In the genomic region with DNA sequence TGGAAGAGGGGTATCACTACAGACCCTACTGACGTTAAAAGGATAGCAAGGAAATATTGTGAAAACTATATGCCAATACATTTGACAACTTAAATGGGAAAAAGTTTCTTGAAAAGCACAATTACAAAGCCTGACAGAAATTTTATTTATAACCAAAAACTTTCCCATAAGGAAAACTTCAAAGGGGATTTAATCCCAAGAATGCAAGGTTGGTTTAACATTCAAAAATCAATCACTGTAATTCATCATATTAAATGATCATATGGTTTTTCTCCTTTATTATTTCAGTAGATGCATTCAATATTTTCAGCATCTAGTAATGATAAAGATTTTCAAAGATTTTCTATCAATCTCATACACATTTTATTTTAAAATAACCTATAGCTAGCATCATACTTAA, we compare ENCODE assay signal across 27 cellular contexts.
"Had no signal": no experiment of that assay in that cellular context is flagged by ENCODE, and none has a peak within 500 bp of the region (broad histone marks: within the 10 kb centered on the region; RNA-seq: fewer than 3 reads in every experiment).

No MANE protein-coding gene starts in this region.

- DNase-seq: activated CD4-positive, alpha-beta T cell treated with anti-CD3 and anti-CD28 coated beads for 36 hours; activated CD4-positive, alpha-beta T cell treated with anti-CD3 and anti-CD28 coated beads, Interleukin-2, amount 10 ng/mL, durations not matched to agents 24 days and 14 days; activated CD4-positive, CD25-positive, alpha-beta regulatory T cell; activated CD4-positive, CD25-positive, alpha-beta regulatory T cell treated with anti-CD3 and anti-CD28 coated beads, Interleukin-2, amount 50 U/mL, for 72 hours; activated CD8-positive, alpha-beta memory T cell treated with anti-CD3 and anti-CD28 coated beads for 24 hours; activated CD8-positive, alpha-beta T cell treated with anti-CD3 and anti-CD28 coated beads for 36 hours; activated effector memory CD4-positive, alpha-beta T cell treated with Interleukin-2 at 50 U/mL for 16 hours; activated gamma-delta T cell treated with Interleukin-2 at 50 U/mL for 16 hours; activated naive CD4-positive, alpha-beta T cell treated with anti-CD3 and anti-CD28 coated beads for 36 hours; activated T-cell treated with anti-CD3 and anti-CD28 coated beads, Interleukin-2, amount 50 U/mL, for 4 hours; amniotic stem cell; anterior cingulate cortex; brain microvascular endothelial cell; dorsolateral prefrontal cortex; effector memory CD4-positive, alpha-beta T cell; endodermal cell; foreskin fibroblast; head of caudate nucleus; T-helper 1 cell; T-helper 2 cell had no signal

- H3K4me3 ChIP-seq: coronary artery, dorsolateral prefrontal cortex had no signal

- H3K27ac ChIP-seq: brain microvascular endothelial cell, coronary artery, dorsolateral prefrontal cortex had no signal

- H3K9me3 Mint-ChIP-seq: activated T-helper 17 cell treated with anti-CD3 and anti-CD28 coated beads, Interleukin-2, amount 50 U/mL, for 72 hours had no signal

- FAIRE-seq: astrocyte, bronchial epithelial cell had no signal

- H3K27me3 Mint-ChIP-seq: activated CD4-positive, alpha-beta T cell treated with anti-CD3 and anti-CD28 coated beads for 36 hours; activated CD4-positive, alpha-beta T cell treated with anti-CD3 and anti-CD28 coated beads, Interleukin-2, amount 10 ng/mL, durations not matched to agents 24 days and 14 days; activated CD8-positive, alpha-beta T cell treated with anti-CD3 and anti-CD28 coated beads for 36 hours; activated naive CD8-positive, alpha-beta T cell; activated T-helper 17 cell treated with anti-CD3 and anti-CD28 coated beads, Interleukin-2, amount 50 U/mL, for 72 hours; central memory CD8-positive, alpha-beta T cell; dendritic cell treated with granulocyte-macrophage colony-stimulating factor and Interleukin-4, amounts not matched to agents 40 ng/mL and 50 ng/mL, for 4 days had no signal

- H3K36me3 ChIP-seq: brain microvascular endothelial cell had no signal

- H3K4me3 Mint-ChIP-seq: activated CD4-positive, alpha-beta T cell treated with anti-CD3 and anti-CD28 coated beads for 36 hours; activated CD4-positive, alpha-beta T cell treated with anti-CD3 and anti-CD28 coated beads, Interleukin-2, amount 10 ng/mL, durations not matched to agents 24 days and 14 days; activated CD8-positive, alpha-beta T cell treated with anti-CD3 and anti-CD28 coated beads for 36 hours; activated naive CD4-positive, alpha-beta T cell treated with anti-CD3 and anti-CD28 coated beads for 36 hours; activated naive CD8-positive, alpha-beta T cell; activated T-cell treated with anti-CD3 and anti-CD28 coated beads, Interleukin-2, amount 50 U/mL, for 4 hours; central memory CD8-positive, alpha-beta T cell; dendritic cell treated with granulocyte-macrophage colony-stimulating factor and Interleukin-4, amounts not matched to agents 40 ng/mL and 50 ng/mL, for 4 days; endodermal cell had no signal

- H3K27ac Mint-ChIP-seq: activated CD4-positive, alpha-beta T cell treated with anti-CD3 and anti-CD28 coated beads, Interleukin-2, amount 10 ng/mL, durations not matched to agents 24 days and 14 days; activated CD8-positive, alpha-beta T cell treated with anti-CD3 and anti-CD28 coated beads for 36 hours; activated naive CD4-positive, alpha-beta T cell treated with anti-CD3 and anti-CD28 coated beads for 36 hours; dendritic cell treated with granulocyte-macrophage colony-stimulating factor and Interleukin-4, amounts not matched to agents 40 ng/mL and 50 ng/mL, for 4 days; endodermal cell had no signal
